In the genomic region with DNA sequence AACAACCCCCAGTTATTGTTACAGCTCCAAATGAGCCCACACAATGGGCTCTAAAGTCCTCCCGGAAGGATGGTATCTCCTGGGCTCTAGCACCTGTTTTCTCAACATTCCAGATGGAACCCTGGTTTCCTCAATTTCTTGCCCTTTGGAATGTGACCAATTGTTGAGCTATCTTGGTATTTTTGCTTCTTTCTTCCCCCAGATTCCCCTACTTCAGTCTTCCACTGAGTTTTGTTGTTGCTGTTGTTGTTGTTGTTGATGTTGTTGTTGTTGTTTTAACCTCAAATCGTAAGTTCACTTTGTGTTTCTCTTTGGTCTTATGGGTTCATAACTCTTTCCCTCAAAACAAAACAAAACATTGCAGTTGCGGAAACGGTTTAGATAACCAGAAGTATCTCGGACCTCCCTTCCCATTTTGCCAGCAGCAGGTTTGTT, we compare ENCODE assay signal across 8 cellular contexts. TPM values are rescaled to one million over a fixed set of nuclear protein-coding genes. Genes with fewer than 3 reads are reported as not detected.
DNase-seq lines count a peak whose midpoint lies in the region; TF ChIP-seq lines count a peak whose summit lies in the region.

No MANE protein-coding gene starts in this region.

- 0 out of 2 replicates have a peak overlapping the region, but pooled peaks have one; percentile 54 for H3K9ac ChIP-seq in HUES64 (ENCODE audit: low read depth, low read length)

- H3K4me3 ChIP-seq in HUES64 (ENCODE audit: low read length) (peak overlapping the region; percentile 92), cardiac fibroblast (replicated peaks in 1 of 2; ENCODE audit: low read depth in 2 of 2, low read length in 2 of 2) (peak overlapping the region; percentile 50 to 94), muscle layer of duodenum (ENCODE audit: low read depth in 1 of 2, low read length in 2 of 2) (peak overlapping the region; percentile 95 to 96)

- H3K36me3 ChIP-seq in HUES64 (ENCODE audit: insufficient read depth, low read length) (peaks cover 13% of the 10 kb centered on the region), muscle layer of duodenum (ENCODE audit: control insufficient read depth in 1 of 2, insufficient read depth in 2 of 2, low read length in 2 of 2) (peaks cover 0 to 4% of the 10 kb centered on the region in 2 donors)

- H3K27me3 ChIP-seq in HUES64 (ENCODE audit: insufficient read depth, low read length): no peaks in the 10 kb centered on the region
- no peaks in the 10 kb centered on the region for H3K27me3 ChIP-seq in muscle layer of duodenum (ENCODE audit: low read depth, low read length)

- H3K27ac ChIP-seq in HUES64 (ENCODE audit: low read depth, low read length) (no peak overlapping the region), muscle layer of duodenum (ENCODE audit: low read length) (peak overlapping the region; percentile 85)

- H3K9me3 ChIP-seq in HUES64 (ENCODE audit: insufficient read depth, low read depth, low read length) (no peaks in the 10 kb centered on the region), muscle layer of duodenum (ENCODE audit: control insufficient read depth in 1 of 2, low read length in 2 of 2) (no peaks in the 10 kb centered on the region)

- TF ChIP-seq CTCF in Calu3 (IDR thresholded peaks at IDR 0.05; ENCODE audit: unreplicated experiment) (no peak), cardiac fibroblast (IDR thresholded peaks at IDR 0.05; ENCODE audit: low read depth, low read length) (no peak)

- no TSS peak for BruUV-seq in Calu3 (replicated peaks; lab: Mats Ljungman, UMichigan)

- no peaks in the 10 kb centered on the region for H3K27me3 Mint-ChIP-seq in Calu3 (ENCODE audit: unreplicated experiment)

- peak overlapping the region; percentile 39 for H3K27ac Mint-ChIP-seq in Calu3 (ENCODE audit: unreplicated experiment)

- peaks cover 6% of the 10 kb centered on the region for H3K4me1 ChIP-seq in HUES64 (ENCODE audit: insufficient read depth, low read length)
- peaks cover 13 to 22% of the 10 kb centered on the region in 2 donors for H3K4me1 ChIP-seq in muscle layer of duodenum (ENCODE audit: control insufficient read depth in 1 of 2, insufficient read depth in 2 of 2, low read length in 2 of 2)

- 57% methylated on average over 5 of the region's 5 CpGs for WGBS in HUES64

- H3K36me3 Mint-ChIP-seq in Calu3 (ENCODE audit: insufficient read depth, unreplicated experiment): peaks cover 43% of the 10 kb centered on the region

- CTCF ChIA-PET in Calu3 (lab: Charles Lee): interaction anchor here (0.7 to 3.5 kb wide), 13 partner anchors 10 to 144 kb away, joined by 3 to 61 read pairs (median 4); a partner anchor contains a TSS

- peak overlapping the region; percentile 92 for H3K4me3 Mint-ChIP-seq in Calu3 (ENCODE audit: low read depth, unreplicated experiment)

- DNase-seq in Calu3 (no peak), cardiac fibroblast (ENCODE audit: low read depth in 2 of 2) (no peak), CD1c-positive myeloid dendritic cell (ENCODE audit: extremely low spot score) (no peak), NCI-H2171 (lab: John Stamatoyannopoulos, UW) (no peak), NCI-H2171 treated with DMSO at 0.1 percent for 48 hours (lab: John Stamatoyannopoulos, UW) (no peak), HT-29 (ENCODE audit: low spot score) (no peak)

- no peaks in the 10 kb centered on the region for H3K9me3 Mint-ChIP-seq in Calu3 (ENCODE audit: low read depth, unreplicated experiment)

- intact Hi-C loops in Calu3 (cut with micrococcal nuclease; ENCODE audit: unreplicated experiment): loop anchor here (1.0 to 10.0 kb wide), 3 partner anchors 38 to 145 kb away; a partner anchor contains a TSS

- H3K4me1 Mint-ChIP-seq in Calu3 (ENCODE audit: low read depth, unreplicated experiment): peaks cover 28% of the 10 kb centered on the region

RNA-seq across cellular contexts. Expression of a gene that starts 0.8 kb away (rescaled TPM):
- 80.8 and 89.6 TPM in 2 replicates for total RNA-seq in Calu3 (2022)
- polyA plus RNA-seq in HUES64 (2013, experiment 1 of 2): 62.0 TPM
- 57.4 TPM for polyA plus RNA-seq in HUES64 (2013, experiment 2 of 2)
- total RNA-seq in HT-29 (2014; rRNA removed; shearing (Covaris generic)): 103 and 104 TPM in 2 replicates

RNA-seq across cellular contexts. Expression of a gene that starts 12.9 kb away (rescaled TPM):
- total RNA-seq in Calu3 (2022): 7.4 and 14.2 TPM in 2 replicates
- 10.6 TPM for polyA plus RNA-seq in HUES64 (2013, experiment 1 of 2)
- polyA plus RNA-seq in HUES64 (2013, experiment 2 of 2): 9.4 TPM
- 8.7 and 9.8 TPM in 2 replicates for total RNA-seq in HT-29 (2014; rRNA removed; shearing (Covaris generic))

RNA-seq across cellular contexts. Expression of a gene that starts 34.5 kb away (rescaled TPM):
- total RNA-seq in Calu3 (2022): 17.9 and 21.1 TPM in 2 replicates
- polyA plus RNA-seq in HUES64 (2013, experiment 1 of 2): 16.3 TPM
- polyA plus RNA-seq in HUES64 (2013, experiment 2 of 2): 19.0 TPM
- total RNA-seq in HT-29 (2014; rRNA removed; shearing (Covaris generic)): 19.8 and 22.4 TPM in 2 replicates
